Comparison of ENCODE assay signal across 8 cellular contexts in the genomic region with DNA sequence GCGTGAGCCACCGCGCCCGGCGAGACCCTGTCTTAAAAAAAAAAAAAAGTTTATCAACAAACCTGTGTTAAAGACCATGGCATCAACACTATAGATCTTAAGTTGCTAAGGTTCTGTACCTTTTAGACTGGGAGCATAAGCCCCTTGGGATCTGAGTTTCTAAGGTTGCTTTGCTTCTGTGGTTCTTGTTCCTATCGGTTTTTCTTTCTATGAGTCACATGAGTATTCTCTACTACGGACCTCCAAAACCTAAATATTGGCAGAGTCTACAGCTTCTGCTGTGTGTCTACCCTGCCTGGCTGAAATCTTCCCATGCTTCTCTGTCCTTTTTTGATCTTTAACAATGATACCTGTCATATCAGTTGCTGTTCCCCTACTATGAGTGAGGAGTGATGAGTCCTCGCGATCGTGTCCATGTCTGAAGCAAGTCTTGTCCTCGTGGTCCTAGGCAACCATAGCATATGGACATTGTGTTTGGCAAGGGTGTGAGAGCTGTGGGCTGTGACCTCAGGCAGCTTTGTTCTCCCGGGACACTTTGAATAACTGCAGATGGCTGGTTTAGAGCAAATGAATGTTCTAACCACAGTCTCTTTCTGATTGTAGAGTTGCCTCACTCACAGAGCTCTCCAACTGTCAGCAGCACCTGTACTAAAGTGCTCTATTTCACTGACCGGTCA. TPM values are rescaled to one million over a fixed set of nuclear protein-coding genes. Genes with fewer than 3 reads are reported as not detected.
DNase-seq lines count a peak whose midpoint lies in the region; ATAC-seq and TF ChIP-seq lines count a peak whose summit lies in the region.

No MANE protein-coding gene starts in this region.

- no peak overlapping the region for H2AFZ ChIP-seq in trophoblast cell (ENCODE audit: insufficient read depth, low read length, poor library complexity)

- no peaks in the 10 kb centered on the region for H3K9me3 Mint-ChIP-seq in activated naive CD8-positive, alpha-beta T cell treated with anti-CD3 and anti-CD28 coated beads, Interleukin-2, amount 50 U/mL, for 24 hours

- H3K14ac ChIP-seq in trophoblast cell (ENCODE audit: low read length) = no peak overlapping the region

- TF ChIP-seq CTCF in DOHH2 (IDR thresholded peaks at IDR 0.05; ENCODE audit: low read depth, low read length, poor library complexity, severe bottlenecking) = no peak
- TF ChIP-seq CTCF in foreskin fibroblast (IDR thresholded peaks at IDR 0.05; ENCODE audit: low read depth, low read length) = no peak

- peak; percentile 84 for ATAC-seq in GM21381 (IDR thresholded peaks at IDR 0.05; ENCODE audit: unreplicated experiment)
- peak; percentile 84 for ATAC-seq in HG03520 (IDR thresholded peaks at IDR 0.05; ENCODE audit: unreplicated experiment)
- no peak for ATAC-seq in activated naive CD8-positive, alpha-beta T cell treated with anti-CD3 and anti-CD28 coated beads, Interleukin-2, amount 50 U/mL, for 24 hours

- H3K4me3 Mint-ChIP-seq in activated naive CD8-positive, alpha-beta T cell treated with anti-CD3 and anti-CD28 coated beads, Interleukin-2, amount 50 U/mL, for 24 hours = no peak overlapping the region

- H3K9me3 ChIP-seq in DOHH2 (ENCODE audit: control insufficient read depth, insufficient read depth, low read length) (no peaks in the 10 kb centered on the region), trophoblast cell (ENCODE audit: insufficient read depth, low read depth, low read length) (no peaks in the 10 kb centered on the region)

- H3K4me1 Mint-ChIP-seq in activated naive CD8-positive, alpha-beta T cell treated with anti-CD3 and anti-CD28 coated beads, Interleukin-2, amount 50 U/mL, for 24 hours = no peaks in the 10 kb centered on the region

- H3K79me1 ChIP-seq in trophoblast cell (ENCODE audit: low read length) = no peaks in the 10 kb centered on the region

- no peak overlapping the region for H4K91ac ChIP-seq in trophoblast cell (ENCODE audit: low read depth, low read length)

- H3K36me3 ChIP-seq in DOHH2 (ENCODE audit: control insufficient read depth, low read length) (no peaks in the 10 kb centered on the region), trophoblast cell (ENCODE audit: control insufficient read depth in 1 of 2, insufficient read depth in 2 of 2, low read length in 2 of 2) (no peaks in the 10 kb centered on the region)

- H2AK5ac ChIP-seq in trophoblast cell (ENCODE audit: low read length) = no peak overlapping the region

- H2BK120ac ChIP-seq in trophoblast cell (ENCODE audit: insufficient read depth, low read length, poor library complexity) = no peak overlapping the region

- H3K4me3 ChIP-seq in DOHH2 (ENCODE audit: low read length) (0 out of 2 replicates have a peak overlapping the region, but pooled peaks have one; percentile 6), foreskin fibroblast (ENCODE audit: low read depth in 1 of 2, low read length in 2 of 2) (no peak overlapping the region), trophoblast cell (ENCODE audit: low read depth, low read length) (no peak overlapping the region)

- no peak overlapping the region for H3K23ac ChIP-seq in trophoblast cell (ENCODE audit: low read length)

- H4K12ac ChIP-seq in trophoblast cell (ENCODE audit: low read depth, low read length) = no peak overlapping the region

- H3K27ac Mint-ChIP-seq in activated naive CD8-positive, alpha-beta T cell treated with anti-CD3 and anti-CD28 coated beads, Interleukin-2, amount 50 U/mL, for 24 hours = no peak overlapping the region

- H3K27me3 ChIP-seq in DOHH2 (ENCODE audit: control insufficient read depth, low read length) (no peaks in the 10 kb centered on the region), trophoblast cell (ENCODE audit: insufficient read depth, low read length) (no peaks in the 10 kb centered on the region)

- H3K4me2 ChIP-seq in DOHH2 (ENCODE audit: low read length) = peak overlapping the region; percentile 36
- H3K4me2 ChIP-seq in trophoblast cell (ENCODE audit: low read length) = no peak overlapping the region

- no peak overlapping the region for H2BK5ac ChIP-seq in trophoblast cell (ENCODE audit: low read depth, low read length, poor library complexity)

- no peaks in the 10 kb centered on the region for H3K79me2 ChIP-seq in DOHH2 (ENCODE audit: control insufficient read depth, low read length)
- no peaks in the 10 kb centered on the region for H3K79me2 ChIP-seq in trophoblast cell (ENCODE audit: control insufficient read depth, insufficient read depth, low read length, poor library complexity)

- H3K9me2 ChIP-seq in DOHH2 (replicated peaks; ENCODE audit: control insufficient read depth, low read length) = no peaks in the 10 kb centered on the region

- H3K27me3 Mint-ChIP-seq in activated naive CD8-positive, alpha-beta T cell treated with anti-CD3 and anti-CD28 coated beads, Interleukin-2, amount 50 U/mL, for 24 hours = peaks cover 2% of the 10 kb centered on the region

- no peak overlapping the region for H3K18ac ChIP-seq in trophoblast cell (ENCODE audit: low read length)

- H3K27ac ChIP-seq in DOHH2 (ENCODE audit: low read depth, low read length) (no peak overlapping the region), trophoblast cell (ENCODE audit: low read depth, low read length) (no peak overlapping the region)

- H4K20me1 ChIP-seq in DOHH2 (ENCODE audit: control insufficient read depth, insufficient read depth, low read depth, low read length) = no peaks in the 10 kb centered on the region

- peaks cover 13% of the 10 kb centered on the region for H3K36me3 Mint-ChIP-seq in activated naive CD8-positive, alpha-beta T cell treated with anti-CD3 and anti-CD28 coated beads, Interleukin-2, amount 50 U/mL, for 24 hours (ENCODE audit: low read depth)

- WGBS in trophoblast cell (ENCODE audit: extremely low coverage, insufficient coverage, insufficient read length) = no CpG with 5 or more reads among the region's 13 CpGs

- no peak overlapping the region for H3K9ac ChIP-seq in trophoblast cell (ENCODE audit: low read length)

- DNase-seq in foreskin fibroblast (peak; percentile 59 to 74), HPDE6-E6E7 (ENCODE audit: extremely low spot score) (no peak), trophoblast cell (no peak)
- no peak for DNase-seq in activated naive CD8-positive, alpha-beta T cell treated with anti-CD3 and anti-CD28 coated beads, Interleukin-2, amount 50 U/mL, for 24 hours
- DNase-seq in activated T-cell treated with anti-CD3 and anti-CD28 coated beads, Interleukin-2, amount 50 U/mL, for 1 hour = no peak

- no peak overlapping the region for H2BK12ac ChIP-seq in trophoblast cell (ENCODE audit: low read length)

- H4K8ac ChIP-seq in trophoblast cell (ENCODE audit: low read depth, low read length) = no peak overlapping the region

- peaks cover 4% of the 10 kb centered on the region; the same call in 1 of the 2 replicates for H3F3A ChIP-seq in DOHH2 (ENCODE audit: control insufficient read depth, insufficient read depth)

- no peak overlapping the region for H3K4ac ChIP-seq in trophoblast cell (ENCODE audit: low read depth, low read length)

- H3K4me1 ChIP-seq in DOHH2 (ENCODE audit: control insufficient read depth, low read length) = peaks cover 16% of the 10 kb centered on the region
- no peaks in the 10 kb centered on the region for H3K4me1 ChIP-seq in trophoblast cell (ENCODE audit: control insufficient read depth in 1 of 2, insufficient read depth in 2 of 2, low read length in 2 of 2)

RNA-seq across cellular contexts. Expression of gene DLAT, which starts 9.0 kb away (rescaled TPM):
- polyA plus RNA-seq in trophoblast cell (2013) = 23.8 and 24.0 TPM in 2 replicates

RNA-seq across cellular contexts. Expression of gene PIH1D2, which starts 57.6 kb away (rescaled TPM):
- 0.82 and 0.83 TPM in 2 replicates for polyA plus RNA-seq in trophoblast cell (2013)

RNA-seq across cellular contexts. Expression of gene NKAPD1, which starts 57.9 kb away (rescaled TPM):
- 33.5 and 33.7 TPM in 2 replicates for polyA plus RNA-seq in trophoblast cell (2013)

Comparison
In these comparisons a context has a peak if more than half of its experiments do, and no peak if none do; other contexts are left out.
1. DNase-seq: peak in foreskin fibroblast (2 of 2); none in HPDE6-E6E7 (single experiment), trophoblast cell (0 of 2), activated naive CD8-positive, alpha-beta T cell treated with anti-CD3 and anti-CD28 coated beads, Interleukin-2, amount 50 U/mL, for 24 hours (single experiment) and activated T-cell treated with anti-CD3 and anti-CD28 coated beads, Interleukin-2, amount 50 U/mL, for 1 hour (single experiment).